In the genomic region with DNA sequence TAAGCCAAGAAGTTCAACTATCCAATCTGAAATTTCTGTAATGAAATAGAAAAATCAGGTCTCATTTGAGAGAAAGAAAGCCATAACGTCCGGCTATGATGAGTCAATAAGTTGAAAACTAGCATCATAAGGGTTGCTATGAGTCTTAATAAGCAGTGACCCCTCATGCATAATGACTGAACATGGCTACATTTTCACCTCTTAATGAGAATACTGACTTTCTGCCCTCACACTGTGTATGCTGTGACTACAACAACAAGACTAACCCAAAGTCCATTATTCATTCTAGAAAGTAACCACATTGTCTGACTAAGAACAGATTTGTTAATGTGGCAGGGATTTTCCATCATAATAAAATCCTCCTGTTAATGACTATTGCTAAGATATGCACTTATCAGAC, we compare ENCODE assay signal across 25 cellular contexts.
A peak's percentile ranks its signal among the peaks of the same experiment; 100 is the strongest.
DNase-seq lines count a peak whose midpoint lies in the region; ATAC-seq, FAIRE-seq and TF ChIP-seq lines count a peak whose summit lies in the region.
"Had no signal": no experiment of that assay in that cellular context is flagged by ENCODE, and none has a peak within 500 bp of the region (broad histone marks: within the 10 kb centered on the region; RNA-seq: fewer than 3 reads in every experiment).

No MANE protein-coding gene starts in this region.

- no peak overlapping the region for H3K27ac ChIP-seq in astrocyte (ENCODE audit: low read depth, low read length)
- H3K27ac ChIP-seq: HL-60, Peyer's patch, SK-N-MC had no signal

- peaks cover 2% of the 10 kb centered on the region for H3K9me3 Mint-ChIP-seq in astrocyte (ENCODE audit: unreplicated experiment)

- no peak overlapping the region for H2AFZ ChIP-seq in astrocyte (ENCODE audit: low read depth, low read length)

- TF ChIP-seq CTCF in astrocyte (IDR thresholded peaks at IDR 0.05; ENCODE audit: insufficient read depth, low read depth, low read length) = no peak

- H4K20me1 ChIP-seq in astrocyte (ENCODE audit: insufficient read depth, low read length) = no peaks in the 10 kb centered on the region

- H3K4me3 ChIP-seq in astrocyte (ENCODE audit: insufficient read depth, low read depth, low read length) = no peak overlapping the region
- H3K4me3 ChIP-seq: Peyer's patch, SK-N-MC had no signal

- FAIRE-seq in astrocyte (lab: Jason Lieb, UNC) = no peak
- FAIRE-seq: GM12892, H1 had no signal

- no peaks in the 10 kb centered on the region for H3K36me3 ChIP-seq in astrocyte (ENCODE audit: insufficient read depth, low read length)
- H3K36me3 ChIP-seq: Peyer's patch had no signal

- H3K4me2 ChIP-seq in astrocyte (ENCODE audit: low read length) = no peak overlapping the region

- no peaks in the 10 kb centered on the region for H3K4me1 ChIP-seq in astrocyte (ENCODE audit: insufficient read depth, low read length)
- H3K4me1 ChIP-seq: Peyer's patch had no signal

- no peaks in the 10 kb centered on the region for H3K27me3 Mint-ChIP-seq in astrocyte (ENCODE audit: low read depth, unreplicated experiment)
- H3K27me3 Mint-ChIP-seq: CD4-positive, alpha-beta memory T cell had no signal

- no peaks in the 10 kb centered on the region for H3K4me1 Mint-ChIP-seq in astrocyte (ENCODE audit: low read depth, unreplicated experiment)
- H3K4me1 Mint-ChIP-seq: CD4-positive, alpha-beta memory T cell had no signal

- no peak overlapping the region for H3K27ac Mint-ChIP-seq in astrocyte (ENCODE audit: unreplicated experiment)
- H3K27ac Mint-ChIP-seq: CD4-positive, alpha-beta memory T cell had no signal

- H3K9me3 ChIP-seq in astrocyte (ENCODE audit: insufficient read depth, low read depth, low read length) = no peaks in the 10 kb centered on the region
- H3K9me3 ChIP-seq: Peyer's patch had no signal

- no peaks in the 10 kb centered on the region for H3K36me3 Mint-ChIP-seq in astrocyte (ENCODE audit: low read depth, unreplicated experiment)
- H3K36me3 Mint-ChIP-seq: CD4-positive, alpha-beta memory T cell had no signal

- H3K79me2 ChIP-seq in astrocyte (ENCODE audit: insufficient read depth, low read length) = no peaks in the 10 kb centered on the region

- H3K4me3 Mint-ChIP-seq in astrocyte (ENCODE audit: unreplicated experiment) = no peak overlapping the region
- H3K4me3 Mint-ChIP-seq: CD4-positive, alpha-beta memory T cell had no signal

- no peak overlapping the region for H3K9ac ChIP-seq in astrocyte (ENCODE audit: low read length)

- peak; percentile 92 for DNase-seq in astrocyte (ENCODE audit: low read depth)
- DNase-seq in glomerular visceral epithelial cell (ENCODE audit: extremely low spot score) = peak; percentile 7
- DNase-seq in NCI-H1930 (lab: John Stamatoyannopoulos, UW) = no peak
- no peak for DNase-seq in DMS53 treated with DMSO at 0.1 percent for 48 hours (lab: John Stamatoyannopoulos, UW; ENCODE audit: unreplicated experiment)
- DNase-seq in NCI-H345 treated with DMSO at 0.1 percent for 48 hours (lab: John Stamatoyannopoulos, UW; ENCODE audit: unreplicated experiment) = no peak
- DNase-seq in OCI-M2 (lab: John Stamatoyannopoulos, UW; ENCODE audit: unreplicated experiment) = no peak
- DNase-seq: C1 segment of cervical spinal cord; CD4-positive, alpha-beta memory T cell; COR-L47; DMS79; EL; GF-D8; HCEC 1CT; MV-4-11; NCI-H1105 treated with DMSO at 0.1 percent for 48 hours; NCI-H146; NCI-H2029 treated with DMSO at 0.1 percent for 48 hours; NCI-H526 treated with DMSO at 0.1 percent for 48 hours; Peyer's patch; SIG-M5 had no signal

- peak; percentile 44 for ATAC-seq in HG03432 (IDR thresholded peaks at IDR 0.05; ENCODE audit: unreplicated experiment)

- no peaks in the 10 kb centered on the region for H3K27me3 ChIP-seq in astrocyte (ENCODE audit: insufficient read depth, low read length)
- H3K27me3 ChIP-seq: Peyer's patch had no signal

Comparison
In these comparisons a context has a peak if more than half of its experiments do, and no peak if none do; other contexts are left out.
1. DNase-seq: peak in astrocyte (single experiment) and glomerular visceral epithelial cell (single experiment); none in NCI-H1930 (0 of 2), DMS53 treated with DMSO at 0.1 percent for 48 hours (single experiment), NCI-H345 treated with DMSO at 0.1 percent for 48 hours (single experiment) and OCI-M2 (single experiment).